ENCODE assay signal across 12 cellular contexts in genomic region chr1:1429671-1430073, GRCh38. TPM values are rescaled to one million over a fixed set of nuclear protein-coding genes. Genes with fewer than 3 reads are reported as not detected.
DNase-seq lines count a peak whose midpoint lies in the region; ATAC-seq and TF ChIP-seq lines count a peak whose summit lies in the region.
"Had no signal": no experiment of that assay in that cellular context is flagged by ENCODE, and none has a peak within 500 bp of the region (broad histone marks: within the 10 kb centered on the region; RNA-seq: fewer than 3 reads in every experiment).

No MANE protein-coding gene starts in this region.

- H3K4me3 ChIP-seq in Caco-2 (ENCODE audit: low read depth, low read length) (no peak overlapping the region), heart right ventricle (peak overlapping the region in 2 of 10 donors; percentile 11 to 16), parathyroid adenoma (ENCODE audit: low read depth, low read length) (no peak overlapping the region)

- H3K27ac ChIP-seq in heart right ventricle, result peak overlapping the region in 9 of 10 donors; percentile 81 to 98 (median 93)
- H3K27ac ChIP-seq in parathyroid adenoma, result peak overlapping the region; percentile 44

- peaks cover 5% of the 10 kb centered on the region for H3K4me1 Mint-ChIP-seq in Caco-2 (ENCODE audit: low read depth, unreplicated experiment)
- H3K4me1 Mint-ChIP-seq in activated naive CD8-positive, alpha-beta T cell treated with anti-CD3 and anti-CD28 coated beads, Interleukin-2, amount 50 U/mL, for 24 hours, result peaks cover 7% of the 10 kb centered on the region
- H3K4me1 Mint-ChIP-seq in HFFc6 (ENCODE audit: low read depth), result peaks cover 9% of the 10 kb centered on the region; the same call in 1 of the 2 replicates

- H2AFZ ChIP-seq in parathyroid adenoma, result no peak overlapping the region

- H3K9me3 Mint-ChIP-seq in Caco-2 (ENCODE audit: unreplicated experiment) (no peaks in the 10 kb centered on the region), HFFc6 (peaks cover 5% of the 10 kb centered on the region)
- H3K9me3 Mint-ChIP-seq in activated naive CD8-positive, alpha-beta T cell treated with anti-CD3 and anti-CD28 coated beads, Interleukin-2, amount 50 U/mL, for 24 hours, result no peaks in the 10 kb centered on the region
- H3K9me3 Mint-ChIP-seq: effector memory CD8-positive, alpha-beta T cell had no signal

- peak overlapping the region; percentile 59 for H3K27ac Mint-ChIP-seq in Caco-2 (ENCODE audit: unreplicated experiment)
- no peak overlapping the region for H3K27ac Mint-ChIP-seq in activated naive CD8-positive, alpha-beta T cell treated with anti-CD3 and anti-CD28 coated beads, Interleukin-2, amount 50 U/mL, for 24 hours
- H3K27ac Mint-ChIP-seq in HFFc6, result no peak overlapping the region
- H3K27ac Mint-ChIP-seq: effector memory CD8-positive, alpha-beta T cell had no signal

- CTCF ChIA-PET in Caco-2 (lab: Charles Lee), result no interaction called here

- BruUV-seq in Caco-2 (replicated peaks; lab: Mats Ljungman, UMichigan), result no TSS peak

- TF ChIP-seq CTCF in Caco-2 (IDR thresholded peaks at IDR 0.05; ENCODE audit: insufficient read depth in 1 of 2, low read depth in 1 of 2, low read length in 1 of 2, severe bottlenecking in 1 of 2, unreplicated experiment in 1 of 2), result no peak
- TF ChIP-seq CTCF in heart right ventricle (IDR thresholded peaks at IDR 0.05), result no peak
- no peak for TF ChIP-seq CTCF in parathyroid adenoma (IDR thresholded peaks at IDR 0.05)
- no peak for TF ChIP-seq CTCF in HFFc6 (IDR thresholded peaks at IDR 0.05)

- no peaks in the 10 kb centered on the region for H3K9me3 ChIP-seq in Caco-2
- H3K9me3 ChIP-seq in heart right ventricle, result no peaks in the 10 kb centered on the region
- no peaks in the 10 kb centered on the region for H3K9me3 ChIP-seq in parathyroid adenoma (ENCODE audit: control insufficient read depth, low read length)

- H3K27me3 Mint-ChIP-seq in Caco-2 (ENCODE audit: insufficient read depth, unreplicated experiment) (no peaks in the 10 kb centered on the region), HFFc6 (ENCODE audit: insufficient read depth) (peaks cover 2% of the 10 kb centered on the region; the same call in 1 of the 2 replicates)
- H3K27me3 Mint-ChIP-seq in activated naive CD8-positive, alpha-beta T cell treated with anti-CD3 and anti-CD28 coated beads, Interleukin-2, amount 50 U/mL, for 24 hours, result peaks cover 22% of the 10 kb centered on the region

- intact Hi-C loops in Caco-2 (cut with micrococcal nuclease; ENCODE audit: unreplicated experiment), result loop anchor here (5.0 kb wide), 1 partner anchor 32 kb away; the partner anchor contains the start of gene CCNL2
- intact Hi-C loops in heart right ventricle (cut with DNase I), result loop anchor here in 1 of 10 donors (10.0 kb wide), 1 partner anchor 75 kb away; no protein-coding TSS in a partner anchor

- H3K4me1 ChIP-seq in Caco-2, result peaks cover 56% of the 10 kb centered on the region
- peaks cover 43 to 65% (median 58%) of the 10 kb centered on the region in 9 donors for H3K4me1 ChIP-seq in heart right ventricle
- no peaks in the 10 kb centered on the region for H3K4me1 ChIP-seq in parathyroid adenoma

- 49 to 63% methylated on average over 6 of the region's 6 CpGs for WGBS in heart right ventricle, 2 donors

- DNase-seq in Caco-2 (no peak), amniotic epithelial cell (ENCODE audit: low read depth) (peak; percentile 48), heart right ventricle (no peak), HFFc6 (no peak), NCI-H774 (lab: John Stamatoyannopoulos, UW) (no peak)
- no peak for DNase-seq in activated naive CD8-positive, alpha-beta T cell treated with anti-CD3 and anti-CD28 coated beads, Interleukin-2, amount 50 U/mL, for 24 hours
- DNase-seq: effector memory CD8-positive, alpha-beta T cell; NCI-H526 treated with DMSO at 0.1 percent for 48 hours; small intestine had no signal

- ATAC-seq in heart right ventricle (no peak), GM18519 (IDR thresholded peaks at IDR 0.05; ENCODE audit: low FRiP score, unreplicated experiment) (no peak)
- no peak for ATAC-seq in activated naive CD8-positive, alpha-beta T cell treated with anti-CD3 and anti-CD28 coated beads, Interleukin-2, amount 50 U/mL, for 24 hours
- ATAC-seq: effector memory CD8-positive, alpha-beta T cell had no signal

- H3K9ac ChIP-seq in parathyroid adenoma, result no peak overlapping the region

- POLR2A ChIA-PET in Caco-2 (lab: Charles Lee), result no interaction called here

- H3K36me3 Mint-ChIP-seq in Caco-2 (ENCODE audit: insufficient read depth, unreplicated experiment) (peaks cover 2% of the 10 kb centered on the region), HFFc6 (ENCODE audit: low read depth) (no peaks in the 10 kb centered on the region)
- H3K36me3 Mint-ChIP-seq in activated naive CD8-positive, alpha-beta T cell treated with anti-CD3 and anti-CD28 coated beads, Interleukin-2, amount 50 U/mL, for 24 hours (ENCODE audit: low read depth), result peaks cover 2% of the 10 kb centered on the region

- H3K4me3 Mint-ChIP-seq in Caco-2 (ENCODE audit: unreplicated experiment) (no peak overlapping the region), HFFc6 (no peak overlapping the region)
- no peak overlapping the region for H3K4me3 Mint-ChIP-seq in activated naive CD8-positive, alpha-beta T cell treated with anti-CD3 and anti-CD28 coated beads, Interleukin-2, amount 50 U/mL, for 24 hours
- H3K4me3 Mint-ChIP-seq: effector memory CD8-positive, alpha-beta T cell had no signal

- H3K36me3 ChIP-seq in Caco-2 (ENCODE audit: control insufficient read depth, insufficient read depth, low read length) (no peaks in the 10 kb centered on the region), heart right ventricle (no peaks in the 10 kb centered on the region), parathyroid adenoma (ENCODE audit: control insufficient read depth, insufficient read depth, low read length) (no peaks in the 10 kb centered on the region)

- no peaks in the 10 kb centered on the region for H3K27me3 ChIP-seq in Caco-2 (replicated peaks; ENCODE audit: control insufficient read depth, insufficient read depth, low read length)
- peaks cover 0 to 44% (median 11%) of the 10 kb centered on the region in 7 donors for H3K27me3 ChIP-seq in heart right ventricle
- H3K27me3 ChIP-seq in parathyroid adenoma (ENCODE audit: control insufficient read depth, insufficient read depth, low read length), result no peaks in the 10 kb centered on the region

- no peak overlapping the region for H3K4me2 ChIP-seq in parathyroid adenoma (ENCODE audit: low read length)

- no peaks in the 10 kb centered on the region for H3K79me2 ChIP-seq in parathyroid adenoma

RNA-seq across cellular contexts. Expression of gene VWA1, which starts 5.8 kb away (rescaled TPM):
- total RNA-seq in Caco-2 (2022) (73.7 and 74.7 TPM in 2 replicates), heart right ventricle (10 to 100 TPM; 10.8 to 52.8 (median 14.1) TPM)
- 10 to 100 TPM; 13.9 to 27.5 TPM for polyA plus RNA-seq in heart right ventricle
- under 1 TPM in 5 of 6 experiments, not detected in 1; 0.12 to 0.33 (median 0.24) TPM for total RNA-seq in HFFc6 (2021; fragmentation: NEBNext Ultra II Directional; extraction: Animal tissue kit (Norgen Biotek cat#: 25700))

RNA-seq across cellular contexts. Expression of gene ANKRD65, which starts 8.6 kb away (rescaled TPM):
- total RNA-seq in Caco-2 (2022) (1.6 and 3.2 TPM in 2 replicates), heart right ventricle (1 to 10 TPM in 7 of 10 donors, under 1 TPM in 3; 0.37 to 2.5 (median 1.8) TPM)
- 1 to 10 TPM; 1.2 to 3.1 TPM for polyA plus RNA-seq in heart right ventricle
- under 1 TPM in 2 of 6 experiments, not detected in 4; 0.14 TPM for total RNA-seq in HFFc6 (2021; fragmentation: NEBNext Ultra II Directional; extraction: Animal tissue kit (Norgen Biotek cat#: 25700))
- total RNA-seq: LHCN-M2 had no signal

RNA-seq across cellular contexts. Expression of gene ATAD3C, which starts 19.8 kb away (rescaled TPM):
- total RNA-seq in Caco-2 (2022) (0.84 and 0.95 TPM in 2 replicates), heart right ventricle (1 to 10 TPM in 5 of 10 donors, under 1 TPM in 5; 0.11 to 2.2 (median 1.2) TPM)
- polyA plus RNA-seq in heart right ventricle, result under 1 TPM; 0.49 to 0.66 TPM
- under 1 TPM in 1 of 6 experiments, not detected in 5; 0.09 TPM for total RNA-seq in HFFc6 (2021; fragmentation: NEBNext Ultra II Directional; extraction: Animal tissue kit (Norgen Biotek cat#: 25700))
- total RNA-seq: LHCN-M2 had no signal

RNA-seq across cellular contexts. Expression of gene MRPL20, which starts 22.6 kb away (rescaled TPM):
- 109 and 110 TPM in 2 replicates for total RNA-seq in Caco-2 (2022)
- 100 to 1,000 TPM; 116 to 162 (median 132) TPM for total RNA-seq in heart right ventricle
- polyA plus RNA-seq in heart right ventricle, result 100 to 1,000 TPM; 124 to 224 TPM
- total RNA-seq in HFFc6 (2021; fragmentation: NEBNext Ultra II Directional; extraction: Animal tissue kit (Norgen Biotek cat#: 25700)), result 100 to 1,000 TPM; 131 to 154 (median 141) TPM

RNA-seq across cellular contexts. Expression of gene CCNL2, which starts 30.5 kb away (rescaled TPM):
- total RNA-seq in Caco-2 (2022) (145 and 147 TPM in 2 replicates), heart right ventricle (10 to 100 TPM; 38.5 to 77.5 (median 47.7) TPM)
- polyA plus RNA-seq in heart right ventricle, result 100 to 1,000 TPM in 1 of 2 donors, 10 to 100 TPM in 1; 57.3 to 243 TPM
- total RNA-seq in HFFc6 (2021; fragmentation: NEBNext Ultra II Directional; extraction: Animal tissue kit (Norgen Biotek cat#: 25700)), result 100 to 1,000 TPM in 5 of 6 experiments, 10 to 100 TPM in 1; 96.2 to 115 (median 104) TPM

Comparison
In these comparisons a context has a peak if more than half of its experiments do, and no peak if none do; other contexts are left out.
1. RNA of gene VWA1, which starts 5.8 kb away (total RNA-seq): 73.7 to 74.7 TPM in Caco-2 and 10.8 to 52.8 TPM in heart right ventricle; 0.12 to 0.33 TPM in HFFc6; every median in the first group is over 4 times any median in the second.